ENCODE assay signal across 8 cellular contexts in genomic region chr9:117718085-117718484, GRCh38. TPM values are rescaled to one million over a fixed set of nuclear protein-coding genes. Genes with fewer than 3 reads are reported as not detected.
DNase-seq lines count a peak whose midpoint lies in the region; ATAC-seq and TF ChIP-seq lines count a peak whose summit lies in the region.

No MANE protein-coding gene starts in this region.

- H3K36me3 ChIP-seq in skeletal muscle satellite cell (ENCODE audit: insufficient read depth, low read length): peaks cover 37% of the 10 kb centered on the region
- peaks cover 0 to 10% (median 7%) of the 10 kb centered on the region in 4 donors for H3K36me3 ChIP-seq in stomach

- H3K9me3 Mint-ChIP-seq in activated CD8-positive, alpha-beta T cell treated with anti-CD3 and anti-CD28 coated beads, Interleukin-2, amount 10 ng/mL, durations not matched to agents 7 days and 5 days (ENCODE audit: insufficient read depth): no peaks in the 10 kb centered on the region

- H3K27me3 ChIP-seq in skeletal muscle satellite cell (ENCODE audit: control insufficient read depth, insufficient read depth, low read length) (no peaks in the 10 kb centered on the region), stomach (no peaks in the 10 kb centered on the region)

- intact Hi-C loops in stomach (cut with DNase I; ENCODE audit: low total_unique reads): no loop called here

- POLR2A ChIA-PET in activated CD8-positive, alpha-beta T cell treated with anti-CD3 and anti-CD28 coated beads, Interleukin-2, amount 10 ng/mL, durations not matched to agents 7 days and 5 days (lab: Charles Lee): no interaction called here

- peak; percentile 99 for ATAC-seq in GM19351 (IDR thresholded peaks at IDR 0.05; ENCODE audit: unreplicated experiment)
- peak; percentile 99 for ATAC-seq in HG03159 (IDR thresholded peaks at IDR 0.05; ENCODE audit: unreplicated experiment)
- peak; percentile 64 for ATAC-seq in activated CD8-positive, alpha-beta T cell treated with anti-CD3 and anti-CD28 coated beads, Interleukin-2, amount 10 ng/mL, durations not matched to agents 7 days and 5 days

- H3K9ac ChIP-seq in skeletal muscle satellite cell (ENCODE audit: low read depth, low read length): peak overlapping the region; percentile 37

- peak overlapping the region; percentile 4 for H3K4me2 ChIP-seq in skeletal muscle satellite cell (ENCODE audit: low read length)

- CTCF ChIA-PET in activated CD8-positive, alpha-beta T cell treated with anti-CD3 and anti-CD28 coated beads, Interleukin-2, amount 10 ng/mL, durations not matched to agents 7 days and 5 days (lab: Charles Lee): interaction anchor here (0.8 kb wide), 1 partner anchor 66 kb away, joined by 3 read pairs; no protein-coding TSS in a partner anchor

- H3K9me3 ChIP-seq in skeletal muscle satellite cell (replicated peaks; ENCODE audit: low read length) (no peaks in the 10 kb centered on the region), stomach (no peaks in the 10 kb centered on the region)

- H3K4me1 ChIP-seq in skeletal muscle satellite cell (ENCODE audit: control insufficient read depth, insufficient read depth, low read length): peaks cover 36% of the 10 kb centered on the region
- no peaks in the 10 kb centered on the region for H3K4me1 ChIP-seq in stomach

- H3K27ac Mint-ChIP-seq in activated CD8-positive, alpha-beta T cell treated with anti-CD3 and anti-CD28 coated beads, Interleukin-2, amount 10 ng/mL, durations not matched to agents 7 days and 5 days: no peak overlapping the region

- H3K4me1 Mint-ChIP-seq in activated CD8-positive, alpha-beta T cell treated with anti-CD3 and anti-CD28 coated beads, Interleukin-2, amount 10 ng/mL, durations not matched to agents 7 days and 5 days (ENCODE audit: low read depth): peaks cover 33% of the 10 kb centered on the region

- no peak for TF ChIP-seq POLR2A in stomach (IDR thresholded peaks at IDR 0.05)

- peaks cover 19% of the 10 kb centered on the region for H3K27me3 Mint-ChIP-seq in activated CD8-positive, alpha-beta T cell treated with anti-CD3 and anti-CD28 coated beads, Interleukin-2, amount 10 ng/mL, durations not matched to agents 7 days and 5 days (ENCODE audit: low read depth)

- DNase-seq in AG10803 (ENCODE audit: low read depth): peak; percentile 73
- peak; percentile 25 for DNase-seq in activated CD8-positive, alpha-beta T cell treated with anti-CD3 and anti-CD28 coated beads, Interleukin-2, amount 10 ng/mL, durations not matched to agents 7 days and 5 days
- DNase-seq in stomach: no peak
- DNase-seq in NCI-H526 (lab: John Stamatoyannopoulos, UW): no peak
- DNase-seq in NCI-H187 (lab: John Stamatoyannopoulos, UW): no peak

- TF ChIP-seq EP300 in stomach (IDR thresholded peaks at IDR 0.05): no peak

- no peak overlapping the region for H3K4me3 ChIP-seq in AG10803 (ENCODE audit: low read length)
- H3K4me3 ChIP-seq in skeletal muscle satellite cell (ENCODE audit: low read length): peak overlapping the region; percentile 9
- H3K4me3 ChIP-seq in stomach: no peak overlapping the region

- peaks cover 6% of the 10 kb centered on the region for H3K36me3 Mint-ChIP-seq in activated CD8-positive, alpha-beta T cell treated with anti-CD3 and anti-CD28 coated beads, Interleukin-2, amount 10 ng/mL, durations not matched to agents 7 days and 5 days (ENCODE audit: low read depth)

- TF ChIP-seq CTCF in AG10803 (conservative IDR thresholded peaks at IDR 0.05; ENCODE audit: low read length) (no peak), stomach (IDR thresholded peaks at IDR 0.05) (no peak)

- H3K4me3 Mint-ChIP-seq in activated CD8-positive, alpha-beta T cell treated with anti-CD3 and anti-CD28 coated beads, Interleukin-2, amount 10 ng/mL, durations not matched to agents 7 days and 5 days: no peak overlapping the region

- peak overlapping the region in 1 of 5 donors; percentile 27 for H3K27ac ChIP-seq in stomach

RNA-seq across cellular contexts. Expression of gene TLR4, which starts 13.9 kb away (rescaled TPM):
- total RNA-seq in activated CD8-positive, alpha-beta T cell treated with anti-CD3 and anti-CD28 coated beads, Interleukin-2, amount 10 ng/mL, durations not matched to agents 7 days and 5 days: under 1 TPM; 0.08 to 0.16 TPM
- 7.2 and 9.6 TPM in 2 replicates for total RNA-seq in skeletal muscle satellite cell (2012; rRNA removed)
- total RNA-seq in stomach: 10 to 100 TPM in 2 of 5 donors, 1 to 10 TPM in 2, under 1 TPM in 1; 0.29 to 24.8 (median 9.9) TPM
- 1 to 10 TPM in 2 of 3 donors, under 1 TPM in 1; 0.85 to 3.2 (median 3.1) TPM for polyA plus RNA-seq in stomach

Comparison
In these comparisons a context has a peak if more than half of its experiments do, and no peak if none do; other contexts are left out.
1. DNase-seq: peak in AG10803 (single experiment) and activated CD8-positive, alpha-beta T cell treated with anti-CD3 and anti-CD28 coated beads, Interleukin-2, amount 10 ng/mL, durations not matched to agents 7 days and 5 days (single experiment); none in stomach (single experiment), NCI-H526 (0 of 2) and NCI-H187 (0 of 2).
2. Peak in every context shown above with its lines, with median percentiles within 50 percentile points of each other: ATAC-seq.